Comparison of ENCODE assay signal across 39 cellular contexts in genomic region chrX:98028691-98029090, GRCh38.
"Had no signal": no experiment of that assay in that cellular context is flagged by ENCODE, and none has a peak within 500 bp of the region (broad histone marks: within the 10 kb centered on the region; RNA-seq: fewer than 3 reads in every experiment).

No MANE protein-coding gene starts in this region.

- H3K4me3 ChIP-seq: adrenal gland, ascending aorta, body of pancreas, breast epithelium, cardiac muscle cell had no signal

- H3K9me3 Mint-ChIP-seq: activated naive CD4-positive, alpha-beta T cell treated with anti-CD3 and anti-CD28 coated beads for 36 hours; activated naive CD4-positive, alpha-beta T cell treated with anti-CD3 and anti-CD28 coated beads, Interleukin-2, amount 50 U/mL, for 24 hours; activated naive CD8-positive, alpha-beta T cell treated with anti-CD3 and anti-CD28 coated beads, Interleukin-2, amount 10 ng/mL, durations not matched to agents 7 days and 5 days; activated naive CD8-positive, alpha-beta T cell treated with anti-CD3 and anti-CD28 coated beads, Interleukin-2, amount 50 U/mL, for 24 hours; activated T-cell treated with anti-CD3 and anti-CD28 coated beads, Interleukin-2, amount 50 U/mL, for 4 hours; activated T-helper 1 cell treated with anti-CD3 and anti-CD28 coated beads, Interleukin-12 subunit alpha, Interleukin-12 subunit beta, Interleukin-2, Interleukin-4 antibody, amounts not matched to agents 30 ng/mL and 10 ng/mL and 1 ng/mL, durations not matched to agents 14 hours and 24 hours and 36 hours; central memory CD8-positive, alpha-beta T cell had no signal

- ATAC-seq: activated naive CD4-positive, alpha-beta T cell treated with anti-CD3 and anti-CD28 coated beads, Interleukin-2, amount 50 U/mL, for 72 hours; activated naive CD8-positive, alpha-beta T cell treated with anti-CD3 and anti-CD28 coated beads, Interleukin-2, amount 50 U/mL, for 24 hours; activated T-cell treated with anti-CD3 and anti-CD28 coated beads, Interleukin-2, amount 50 U/mL, for 4 hours; activated T-cell treated with anti-CD3 and anti-CD28 coated beads, Interleukin-2, amount 50 U/mL, for 72 hours; activated T-helper 17 cell treated with anti-CD3 and anti-CD28 coated beads, Interleukin-2, amount 50 U/mL, for 72 hours; body of pancreas had no signal

- H3K36me3 Mint-ChIP-seq: activated naive CD4-positive, alpha-beta T cell treated with anti-CD3 and anti-CD28 coated beads, Interleukin-2, amount 10 ng/mL, durations not matched to agents 7 days and 5 days; activated naive CD4-positive, alpha-beta T cell treated with anti-CD3 and anti-CD28 coated beads, Interleukin-2, amount 50 U/mL, for 24 hours; activated naive CD8-positive, alpha-beta T cell; activated naive CD8-positive, alpha-beta T cell treated with anti-CD3 and anti-CD28 coated beads for 36 hours; activated naive CD8-positive, alpha-beta T cell treated with anti-CD3 and anti-CD28 coated beads, Interleukin-2, amount 10 ng/mL, durations not matched to agents 7 days and 5 days; brain had no signal

- H3K9me3 ChIP-seq: adrenal gland, body of pancreas had no signal

- H3K27me3 Mint-ChIP-seq: activated naive CD4-positive, alpha-beta T cell treated with anti-CD3 and anti-CD28 coated beads, Interleukin-2, amount 10 ng/mL, durations not matched to agents 7 days and 5 days; activated naive CD4-positive, alpha-beta T cell treated with anti-CD3 and anti-CD28 coated beads, Interleukin-2, amount 50 U/mL, for 24 hours; activated naive CD8-positive, alpha-beta T cell; activated naive CD8-positive, alpha-beta T cell treated with anti-CD3 and anti-CD28 coated beads for 36 hours; activated naive CD8-positive, alpha-beta T cell treated with anti-CD3 and anti-CD28 coated beads, Interleukin-2, amount 10 ng/mL, durations not matched to agents 7 days and 5 days; activated naive CD8-positive, alpha-beta T cell treated with anti-CD3 and anti-CD28 coated beads, Interleukin-2, amount 50 U/mL, for 24 hours; activated T-helper 17 cell treated with anti-CD3 and anti-CD28 coated beads, Interleukin-2, amount 50 U/mL, for 72 hours; brain; central memory CD8-positive, alpha-beta T cell had no signal

- H3K27ac Mint-ChIP-seq: activated naive CD4-positive, alpha-beta T cell treated with anti-CD3 and anti-CD28 coated beads for 36 hours; activated naive CD4-positive, alpha-beta T cell treated with anti-CD3 and anti-CD28 coated beads, Interleukin-2, amount 10 ng/mL, durations not matched to agents 7 days and 5 days; activated naive CD4-positive, alpha-beta T cell treated with anti-CD3 and anti-CD28 coated beads, Interleukin-2, amount 50 U/mL, for 24 hours; activated naive CD4-positive, alpha-beta T cell treated with anti-CD3 and anti-CD28 coated beads, Interleukin-2, amount 50 U/mL, for 72 hours; activated naive CD8-positive, alpha-beta T cell; activated naive CD8-positive, alpha-beta T cell treated with anti-CD3 and anti-CD28 coated beads for 36 hours; activated naive CD8-positive, alpha-beta T cell treated with anti-CD3 and anti-CD28 coated beads, Interleukin-2, amount 10 ng/mL, durations not matched to agents 7 days and 5 days; activated naive CD8-positive, alpha-beta T cell treated with anti-CD3 and anti-CD28 coated beads, Interleukin-2, amount 50 U/mL, for 24 hours; activated T-cell treated with anti-CD3 and anti-CD28 coated beads, Interleukin-2, amount 50 U/mL, for 24 hours; activated T-cell treated with anti-CD3 and anti-CD28 coated beads, Interleukin-2, amount 50 U/mL, for 72 hours; activated T-helper 1 cell treated with anti-CD3 and anti-CD28 coated beads, Interleukin-12 subunit alpha, Interleukin-12 subunit beta, Interleukin-2, Interleukin-4 antibody, amounts not matched to agents 30 ng/mL and 10 ng/mL and 1 ng/mL, durations not matched to agents 14 hours and 24 hours and 36 hours; activated T-helper 17 cell treated with anti-CD3 and anti-CD28 coated beads, Interleukin-2, amount 50 U/mL, for 72 hours; activated T-helper 2 cell treated with anti-CD3 and anti-CD28 coated beads, Interferon-gamma antibody, Interleukin-2, Interleukin-4, amounts not matched to agents 10 μg/mL and 5 μg/mL and 100 μg/mL, durations not matched to agents 14 hours and 24 hours and 36 hours; brain had no signal

- H3K27ac ChIP-seq: adrenal gland, ascending aorta, body of pancreas, brain microvascular endothelial cell, breast epithelium, cardiac muscle cell had no signal

- DNase-seq: activated effector memory CD4-positive, alpha-beta T cell treated with anti-CD3 and anti-CD28 coated beads, Interleukin-2, amount 50 U/mL, for 16 hours; activated effector memory CD4-positive, alpha-beta T cell treated with Interleukin-2 at 50 U/mL for 16 hours; activated gamma-delta T cell; activated gamma-delta T cell treated with Interleukin-2 at 50 U/mL for 16 hours; activated naive CD4-positive, alpha-beta T cell; activated naive CD4-positive, alpha-beta T cell treated with anti-CD3 and anti-CD28 coated beads for 36 hours; activated naive CD4-positive, alpha-beta T cell treated with anti-CD3 and anti-CD28 coated beads, Interleukin-2, amount 10 ng/mL, durations not matched to agents 7 days and 5 days; activated naive CD4-positive, alpha-beta T cell treated with anti-CD3 and anti-CD28 coated beads, Interleukin-2, amount 50 U/mL, for 16 hours; activated naive CD4-positive, alpha-beta T cell treated with Interleukin-2 at 50 U/mL for 16 hours; activated naive CD8-positive, alpha-beta T cell treated with anti-CD3 and anti-CD28 coated beads for 36 hours; activated naive CD8-positive, alpha-beta T cell treated with anti-CD3 and anti-CD28 coated beads, Interleukin-2, amount 10 ng/mL, durations not matched to agents 7 days and 5 days; activated naive CD8-positive, alpha-beta T cell treated with anti-CD3 and anti-CD28 coated beads, Interleukin-2, amount 50 U/mL, for 24 hours; activated T-cell treated with anti-CD3 and anti-CD28 coated beads for 4 hours; activated T-cell treated with anti-CD3 and anti-CD28 coated beads, Interleukin-2, amount 50 U/mL, for 1 hour; activated T-cell treated with anti-CD3 and anti-CD28 coated beads, Interleukin-2, amount 50 U/mL, for 24 hours; activated T-cell treated with anti-CD3 and anti-CD28 coated beads, Interleukin-2, amount 50 U/mL, for 4 hours; activated T-cell treated with anti-CD3 and anti-CD28 coated beads, Interleukin-2, amount 50 U/mL, for 48 hours; activated T-cell treated with anti-CD3 and anti-CD28 coated beads, Interleukin-2, amount 50 U/mL, for 72 hours; adrenal gland; amniotic stem cell; amygdala; body of pancreas; brain microvascular endothelial cell; caudate nucleus; central memory CD4-positive, alpha-beta T cell; cerebellar nuclear complex had no signal

- H3K4me1 Mint-ChIP-seq: activated naive CD4-positive, alpha-beta T cell treated with anti-CD3 and anti-CD28 coated beads, Interleukin-2, amount 10 ng/mL, durations not matched to agents 7 days and 5 days; activated naive CD4-positive, alpha-beta T cell treated with anti-CD3 and anti-CD28 coated beads, Interleukin-2, amount 50 U/mL, for 24 hours; activated naive CD8-positive, alpha-beta T cell treated with anti-CD3 and anti-CD28 coated beads for 36 hours; activated naive CD8-positive, alpha-beta T cell treated with anti-CD3 and anti-CD28 coated beads, Interleukin-2, amount 10 ng/mL, durations not matched to agents 7 days and 5 days; activated naive CD8-positive, alpha-beta T cell treated with anti-CD3 and anti-CD28 coated beads, Interleukin-2, amount 50 U/mL, for 24 hours; activated T-helper 17 cell treated with anti-CD3 and anti-CD28 coated beads, Interleukin-2, amount 50 U/mL, for 72 hours; brain; central memory CD8-positive, alpha-beta T cell had no signal

- H3K36me3 ChIP-seq: adrenal gland, ascending aorta, brain microvascular endothelial cell, breast epithelium, cardiac muscle cell had no signal

- H3K4me1 ChIP-seq: adrenal gland, ascending aorta, body of pancreas, breast epithelium had no signal

- H3K27me3 ChIP-seq: ascending aorta, body of pancreas, brain microvascular endothelial cell, cardiac muscle cell had no signal

- FAIRE-seq: astrocyte, bronchial epithelial cell had no signal

- H3K4me3 Mint-ChIP-seq: activated naive CD4-positive, alpha-beta T cell treated with anti-CD3 and anti-CD28 coated beads for 36 hours; activated naive CD4-positive, alpha-beta T cell treated with anti-CD3 and anti-CD28 coated beads, Interleukin-2, amount 10 ng/mL, durations not matched to agents 7 days and 5 days; activated naive CD4-positive, alpha-beta T cell treated with anti-CD3 and anti-CD28 coated beads, Interleukin-2, amount 50 U/mL, for 24 hours; activated naive CD8-positive, alpha-beta T cell; activated naive CD8-positive, alpha-beta T cell treated with anti-CD3 and anti-CD28 coated beads for 36 hours; activated naive CD8-positive, alpha-beta T cell treated with anti-CD3 and anti-CD28 coated beads, Interleukin-2, amount 10 ng/mL, durations not matched to agents 7 days and 5 days; activated naive CD8-positive, alpha-beta T cell treated with anti-CD3 and anti-CD28 coated beads, Interleukin-2, amount 50 U/mL, for 24 hours; activated T-cell treated with anti-CD3 and anti-CD28 coated beads, Interleukin-2, amount 50 U/mL, for 24 hours; activated T-cell treated with anti-CD3 and anti-CD28 coated beads, Interleukin-2, amount 50 U/mL, for 4 hours; activated T-cell treated with anti-CD3 and anti-CD28 coated beads, Interleukin-2, amount 50 U/mL, for 72 hours; activated T-helper 1 cell treated with anti-CD3 and anti-CD28 coated beads, Interleukin-12 subunit alpha, Interleukin-12 subunit beta, Interleukin-2, Interleukin-4 antibody, amounts not matched to agents 30 ng/mL and 10 ng/mL and 1 ng/mL, durations not matched to agents 14 hours and 24 hours and 36 hours; activated T-helper 17 cell treated with anti-CD3 and anti-CD28 coated beads, Interleukin-2, amount 50 U/mL, for 72 hours; brain; central memory CD8-positive, alpha-beta T cell had no signal
